ENCODE assay signal across 1 cellular context in the genomic region with DNA sequence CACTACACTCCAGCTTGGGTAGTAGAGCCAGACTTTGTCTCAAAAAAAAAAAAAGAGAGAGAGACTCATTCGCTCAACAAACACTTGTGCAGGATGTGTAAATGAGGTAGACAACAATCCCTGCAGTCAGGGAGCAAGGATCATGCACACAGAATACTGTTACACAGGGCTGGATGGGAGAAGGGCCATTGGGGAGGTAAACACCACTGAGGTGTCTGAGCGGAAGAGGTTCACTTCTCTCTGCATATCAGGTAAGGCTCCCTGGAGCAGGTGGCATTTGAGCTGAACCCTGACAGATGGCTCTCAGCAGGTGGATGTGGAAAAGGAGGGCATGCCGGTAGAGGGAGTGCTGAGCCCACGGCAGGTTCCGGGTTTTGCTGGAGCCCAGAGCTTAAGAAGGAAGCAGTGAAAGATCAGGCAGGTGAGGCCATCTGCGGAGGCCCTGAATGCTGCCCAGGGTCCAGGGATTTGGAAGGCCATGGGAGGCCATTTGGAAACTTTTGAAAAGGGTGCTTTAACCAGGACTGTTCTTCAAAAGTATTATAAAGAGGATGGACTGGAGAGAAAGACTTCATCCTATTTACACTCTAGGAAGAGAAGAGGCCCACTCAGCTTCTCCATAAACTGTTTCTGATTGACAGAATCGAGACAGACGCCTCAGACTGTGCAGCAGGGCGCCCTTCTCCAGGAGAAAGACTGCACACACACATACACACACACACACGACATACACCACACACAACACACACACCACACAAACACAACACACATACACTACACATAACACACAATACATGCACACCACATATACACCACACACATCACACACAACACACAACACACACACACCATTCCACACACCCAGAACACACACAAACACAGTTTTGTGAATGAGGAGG.
TF ChIP-seq lines count a peak whose summit lies in the region.

No MANE protein-coding gene starts in this region.

TF ChIP-seq in HEK293, 187 proteins besides CTCF, POLR2A, EP300 and RAD21 (continued from another document and continues in another):
- TF ChIP-seq, protein P1, sequence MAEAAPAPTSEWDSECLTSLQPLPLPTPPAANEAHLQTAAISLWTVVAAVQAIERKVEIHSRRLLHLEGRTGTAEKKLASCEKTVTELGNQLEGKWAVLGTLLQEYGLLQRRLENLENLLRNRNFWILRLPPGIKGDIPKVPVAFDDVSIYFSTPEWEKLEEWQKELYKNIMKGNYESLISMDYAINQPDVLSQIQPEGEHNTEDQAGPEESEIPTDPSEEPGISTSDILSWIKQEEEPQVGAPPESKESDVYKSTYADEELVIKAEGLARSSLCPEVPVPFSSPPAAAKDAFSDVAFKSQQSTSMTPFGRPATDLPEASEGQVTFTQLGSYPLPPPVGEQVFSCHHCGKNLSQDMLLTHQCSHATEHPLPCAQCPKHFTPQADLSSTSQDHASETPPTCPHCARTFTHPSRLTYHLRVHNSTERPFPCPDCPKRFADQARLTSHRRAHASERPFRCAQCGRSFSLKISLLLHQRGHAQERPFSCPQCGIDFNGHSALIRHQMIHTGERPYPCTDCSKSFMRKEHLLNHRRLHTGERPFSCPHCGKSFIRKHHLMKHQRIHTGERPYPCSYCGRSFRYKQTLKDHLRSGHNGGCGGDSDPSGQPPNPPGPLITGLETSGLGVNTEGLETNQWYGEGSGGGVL (tag by site-specific recombination; IDR thresholded peaks at IDR 0.05), result no peak
- no peak for TF ChIP-seq ZBTB21 (tag by site-specific recombination; IDR thresholded peaks at IDR 0.05)
- TF ChIP-seq, protein P2, sequence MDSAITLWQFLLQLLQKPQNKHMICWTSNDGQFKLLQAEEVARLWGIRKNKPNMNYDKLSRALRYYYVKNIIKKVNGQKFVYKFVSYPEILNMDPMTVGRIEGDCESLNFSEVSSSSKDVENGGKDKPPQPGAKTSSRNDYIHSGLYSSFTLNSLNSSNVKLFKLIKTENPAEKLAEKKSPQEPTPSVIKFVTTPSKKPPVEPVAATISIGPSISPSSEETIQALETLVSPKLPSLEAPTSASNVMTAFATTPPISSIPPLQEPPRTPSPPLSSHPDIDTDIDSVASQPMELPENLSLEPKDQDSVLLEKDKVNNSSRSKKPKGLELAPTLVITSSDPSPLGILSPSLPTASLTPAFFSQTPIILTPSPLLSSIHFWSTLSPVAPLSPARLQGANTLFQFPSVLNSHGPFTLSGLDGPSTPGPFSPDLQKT (IDR thresholded peaks at IDR 0.05; ENCODE audit: borderline replicate concordance, low read depth, low read length), result no peak
- no peak for TF ChIP-seq ZNF174 (tag by site-specific recombination; IDR thresholded peaks at IDR 0.05)
- TF ChIP-seq ZNF175 (tag by site-specific recombination; IDR thresholded peaks at IDR 0.05), result no peak
- TF ChIP-seq ZNF514 (tag by site-specific recombination; IDR thresholded peaks at IDR 0.05), result no peak
- no peak for TF ChIP-seq ZNF501 (tag by site-specific recombination; IDR thresholded peaks at IDR 0.05)
- TF ChIP-seq, protein P3, sequence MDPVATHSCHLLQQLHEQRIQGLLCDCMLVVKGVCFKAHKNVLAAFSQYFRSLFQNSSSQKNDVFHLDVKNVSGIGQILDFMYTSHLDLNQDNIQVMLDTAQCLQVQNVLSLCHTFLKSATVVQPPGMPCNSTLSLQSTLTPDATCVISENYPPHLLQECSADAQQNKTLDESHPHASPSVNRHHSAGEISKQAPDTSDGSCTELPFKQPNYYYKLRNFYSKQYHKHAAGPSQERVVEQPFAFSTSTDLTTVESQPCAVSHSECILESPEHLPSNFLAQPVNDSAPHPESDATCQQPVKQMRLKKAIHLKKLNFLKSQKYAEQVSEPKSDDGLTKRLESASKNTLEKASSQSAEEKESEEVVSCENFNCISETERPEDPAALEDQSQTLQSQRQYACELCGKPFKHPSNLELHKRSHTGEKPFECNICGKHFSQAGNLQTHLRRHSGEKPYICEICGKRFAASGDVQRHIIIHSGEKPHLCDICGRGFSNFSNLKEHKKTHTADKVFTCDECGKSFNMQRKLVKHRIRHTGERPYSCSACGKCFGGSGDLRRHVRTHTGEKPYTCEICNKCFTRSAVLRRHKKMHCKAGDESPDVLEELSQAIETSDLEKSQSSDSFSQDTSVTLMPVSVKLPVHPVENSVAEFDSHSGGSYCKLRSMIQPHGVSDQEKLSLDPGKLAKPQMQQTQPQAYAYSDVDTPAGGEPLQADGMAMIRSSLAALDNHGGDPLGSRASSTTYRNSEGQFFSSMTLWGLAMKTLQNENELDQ (tag by site-specific recombination; IDR thresholded peaks at IDR 0.05; ENCODE audit: low read depth), result no peak
- TF ChIP-seq IKZF3 (tag by site-specific recombination; IDR thresholded peaks at IDR 0.05), result peak; percentile 20; the same call in 1 of the 2 replicates
- TF ChIP-seq, protein P4, sequence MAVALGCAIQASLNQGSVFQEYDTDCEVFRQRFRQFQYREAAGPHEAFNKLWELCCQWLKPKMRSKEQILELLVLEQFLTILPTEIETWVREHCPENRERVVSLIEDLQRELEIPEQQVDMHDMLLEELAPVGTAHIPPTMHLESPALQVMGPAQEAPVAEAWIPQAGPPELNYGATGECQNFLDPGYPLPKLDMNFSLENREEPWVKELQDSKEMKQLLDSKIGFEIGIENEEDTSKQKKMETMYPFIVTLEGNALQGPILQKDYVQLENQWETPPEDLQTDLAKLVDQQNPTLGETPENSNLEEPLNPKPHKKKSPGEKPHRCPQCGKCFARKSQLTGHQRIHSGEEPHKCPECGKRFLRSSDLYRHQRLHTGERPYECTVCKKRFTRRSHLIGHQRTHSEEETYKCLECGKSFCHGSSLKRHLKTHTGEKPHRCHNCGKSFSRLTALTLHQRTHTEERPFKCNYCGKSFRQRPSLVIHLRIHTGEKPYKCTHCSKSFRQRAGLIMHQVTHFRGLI (tag by site-specific recombination; IDR thresholded peaks at IDR 0.05), result no peak
- TF ChIP-seq ZNF596 (tag by site-specific recombination; IDR thresholded peaks at IDR 0.05), result no peak
- TF ChIP-seq ZNF394 (tag by site-specific recombination; IDR thresholded peaks at IDR 0.05; ENCODE audit: borderline replicate concordance), result peak; percentile 34; the same call in 1 of the 2 replicates
- TF ChIP-seq ZNF561 (tag by site-specific recombination; IDR thresholded peaks at IDR 0.05; ENCODE audit: borderline replicate concordance), result 0 out of 2 replicates have a peak, but pooled peaks have one; percentile 22
- no peak for TF ChIP-seq BCL11A (tag by site-specific recombination; IDR thresholded peaks at IDR 0.05; ENCODE audit: low read depth)
- no peak for TF ChIP-seq ZNF548 (tag by site-specific recombination; IDR thresholded peaks at IDR 0.05)
- TF ChIP-seq, protein P5, sequence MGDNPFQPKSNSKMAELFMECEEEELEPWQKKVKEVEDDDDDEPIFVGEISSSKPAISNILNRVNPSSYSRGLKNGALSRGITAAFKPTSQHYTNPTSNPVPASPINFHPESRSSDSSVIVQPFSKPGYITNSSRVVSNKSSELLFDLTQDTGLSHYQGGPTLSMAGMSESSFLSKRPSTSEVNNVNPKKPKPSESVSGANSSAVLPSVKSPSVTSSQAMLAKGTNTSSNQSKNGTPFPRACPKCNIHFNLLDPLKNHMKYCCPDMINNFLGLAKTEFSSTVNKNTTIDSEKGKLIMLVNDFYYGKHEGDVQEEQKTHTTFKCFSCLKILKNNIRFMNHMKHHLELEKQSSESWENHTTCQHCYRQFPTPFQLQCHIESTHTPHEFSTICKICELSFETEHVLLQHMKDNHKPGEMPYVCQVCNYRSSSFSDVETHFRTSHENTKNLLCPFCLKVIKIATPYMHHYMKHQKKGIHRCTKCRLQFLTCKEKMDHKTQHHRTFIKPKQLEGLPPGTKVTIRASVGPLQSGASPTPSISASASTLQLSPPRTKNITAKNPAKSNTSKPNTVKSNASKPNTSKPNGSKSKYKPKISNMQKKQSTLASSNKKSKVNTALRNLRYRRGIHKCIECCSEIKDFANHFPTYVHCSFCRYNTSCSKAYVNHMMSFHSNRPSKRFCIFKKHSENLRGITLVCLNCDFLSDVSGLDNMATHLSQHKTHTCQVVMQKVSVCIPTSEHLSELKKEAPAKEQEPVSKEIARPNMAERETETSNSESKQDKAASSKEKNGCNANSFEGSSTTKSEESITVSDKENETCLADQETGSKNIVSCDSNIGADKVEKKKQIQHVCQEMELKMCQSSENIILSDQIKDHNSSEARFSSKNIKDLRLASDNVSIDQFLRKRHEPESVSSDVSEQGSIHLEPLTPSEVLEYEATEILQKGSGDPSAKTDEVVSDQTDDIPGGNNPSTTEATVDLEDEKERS (tag by site-specific recombination; IDR thresholded peaks at IDR 0.05), result no peak
- TF ChIP-seq ZNF830 (tag by site-specific recombination; IDR thresholded peaks at IDR 0.05; ENCODE audit: low read depth), result no peak
- TF ChIP-seq ZIC2 (tag by site-specific recombination; IDR thresholded peaks at IDR 0.05), result no peak
- TF ChIP-seq, protein P6, sequence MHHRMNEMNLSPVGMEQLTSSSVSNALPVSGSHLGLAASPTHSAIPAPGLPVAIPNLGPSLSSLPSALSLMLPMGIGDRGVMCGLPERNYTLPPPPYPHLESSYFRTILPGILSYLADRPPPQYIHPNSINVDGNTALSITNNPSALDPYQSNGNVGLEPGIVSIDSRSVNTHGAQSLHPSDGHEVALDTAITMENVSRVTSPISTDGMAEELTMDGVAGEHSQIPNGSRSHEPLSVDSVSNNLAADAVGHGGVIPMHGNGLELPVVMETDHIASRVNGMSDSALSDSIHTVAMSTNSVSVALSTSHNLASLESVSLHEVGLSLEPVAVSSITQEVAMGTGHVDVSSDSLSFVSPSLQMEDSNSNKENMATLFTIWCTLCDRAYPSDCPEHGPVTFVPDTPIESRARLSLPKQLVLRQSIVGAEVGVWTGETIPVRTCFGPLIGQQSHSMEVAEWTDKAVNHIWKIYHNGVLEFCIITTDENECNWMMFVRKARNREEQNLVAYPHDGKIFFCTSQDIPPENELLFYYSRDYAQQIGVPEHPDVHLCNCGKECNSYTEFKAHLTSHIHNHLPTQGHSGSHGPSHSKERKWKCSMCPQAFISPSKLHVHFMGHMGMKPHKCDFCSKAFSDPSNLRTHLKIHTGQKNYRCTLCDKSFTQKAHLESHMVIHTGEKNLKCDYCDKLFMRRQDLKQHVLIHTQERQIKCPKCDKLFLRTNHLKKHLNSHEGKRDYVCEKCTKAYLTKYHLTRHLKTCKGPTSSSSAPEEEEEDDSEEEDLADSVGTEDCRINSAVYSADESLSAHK (tag by site-specific recombination; IDR thresholded peaks at IDR 0.05), result no peak
- no peak for TF ChIP-seq ZNF426 (tag by site-specific recombination; IDR thresholded peaks at IDR 0.05)
- no peak for TF ChIP-seq ZNF837 (tag by site-specific recombination; IDR thresholded peaks at IDR 0.05)
- TF ChIP-seq, protein P7, sequence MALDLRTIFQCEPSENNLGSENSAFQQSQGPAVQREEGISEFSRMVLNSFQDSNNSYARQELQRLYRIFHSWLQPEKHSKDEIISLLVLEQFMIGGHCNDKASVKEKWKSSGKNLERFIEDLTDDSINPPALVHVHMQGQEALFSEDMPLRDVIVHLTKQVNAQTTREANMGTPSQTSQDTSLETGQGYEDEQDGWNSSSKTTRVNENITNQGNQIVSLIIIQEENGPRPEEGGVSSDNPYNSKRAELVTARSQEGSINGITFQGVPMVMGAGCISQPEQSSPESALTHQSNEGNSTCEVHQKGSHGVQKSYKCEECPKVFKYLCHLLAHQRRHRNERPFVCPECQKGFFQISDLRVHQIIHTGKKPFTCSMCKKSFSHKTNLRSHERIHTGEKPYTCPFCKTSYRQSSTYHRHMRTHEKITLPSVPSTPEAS (tag by site-specific recombination; IDR thresholded peaks at IDR 0.05), result no peak
- TF ChIP-seq ZNF701 (tag by site-specific recombination; IDR thresholded peaks at IDR 0.05), result no peak
- no peak for TF ChIP-seq ZNF658 (tag by site-specific recombination; IDR thresholded peaks at IDR 0.05)
- TF ChIP-seq ZBTB17 (tag by site-specific recombination; IDR thresholded peaks at IDR 0.05), result peak; percentile 85
- no peak for TF ChIP-seq GLI4 (tag by site-specific recombination; IDR thresholded peaks at IDR 0.05)
- no peak for TF ChIP-seq BCL11B (tag by site-specific recombination; IDR thresholded peaks at IDR 0.05; ENCODE audit: low read depth)
- TF ChIP-seq, protein P8, sequence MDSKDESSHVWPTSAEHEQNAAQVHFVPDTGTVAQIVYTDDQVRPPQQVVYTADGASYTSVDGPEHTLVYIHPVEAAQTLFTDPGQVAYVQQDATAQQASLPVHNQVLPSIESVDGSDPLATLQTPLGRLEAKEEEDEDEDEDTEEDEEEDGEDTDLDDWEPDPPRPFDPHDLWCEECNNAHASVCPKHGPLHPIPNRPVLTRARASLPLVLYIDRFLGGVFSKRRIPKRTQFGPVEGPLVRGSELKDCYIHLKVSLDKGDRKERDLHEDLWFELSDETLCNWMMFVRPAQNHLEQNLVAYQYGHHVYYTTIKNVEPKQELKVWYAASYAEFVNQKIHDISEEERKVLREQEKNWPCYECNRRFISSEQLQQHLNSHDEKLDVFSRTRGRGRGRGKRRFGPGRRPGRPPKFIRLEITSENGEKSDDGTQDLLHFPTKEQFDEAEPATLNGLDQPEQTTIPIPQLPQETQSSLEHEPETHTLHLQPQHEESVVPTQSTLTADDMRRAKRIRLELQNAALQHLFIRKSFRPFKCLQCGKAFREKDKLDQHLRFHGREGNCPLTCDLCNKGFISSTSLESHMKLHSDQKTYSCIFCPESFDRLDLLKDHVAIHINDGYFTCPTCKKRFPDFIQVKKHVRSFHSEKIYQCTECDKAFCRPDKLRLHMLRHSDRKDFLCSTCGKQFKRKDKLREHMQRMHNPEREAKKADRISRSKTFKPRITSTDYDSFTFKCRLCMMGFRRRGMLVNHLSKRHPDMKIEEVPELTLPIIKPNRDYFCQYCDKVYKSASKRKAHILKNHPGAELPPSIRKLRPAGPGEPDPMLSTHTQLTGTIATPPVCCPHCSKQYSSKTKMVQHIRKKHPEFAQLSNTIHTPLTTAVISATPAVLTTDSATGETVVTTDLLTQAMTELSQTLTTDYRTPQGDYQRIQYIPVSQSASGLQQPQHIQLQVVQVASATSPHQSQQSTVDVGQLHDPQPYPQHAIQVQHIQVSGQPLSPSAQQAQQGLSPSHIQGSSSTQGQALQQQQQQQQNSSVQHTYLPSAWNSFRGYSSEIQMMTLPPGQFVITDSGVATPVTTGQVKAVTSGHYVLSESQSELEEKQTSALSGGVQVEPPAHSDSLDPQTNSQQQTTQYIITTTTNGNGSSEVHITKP (tag by site-specific recombination; IDR thresholded peaks at IDR 0.05), result no peak
- no peak for TF ChIP-seq ZNF48 (tag by site-specific recombination; IDR thresholded peaks at IDR 0.05)
- no peak for TF ChIP-seq ZNF292 (tag by site-specific recombination; IDR thresholded peaks at IDR 0.05; ENCODE audit: borderline replicate concordance, low read depth)
- no peak for TF ChIP-seq ZNF621 (tag by site-specific recombination; IDR thresholded peaks at IDR 0.05)
- no peak for TF ChIP-seq ZNF792 (tag by site-specific recombination; IDR thresholded peaks at IDR 0.05)
- TF ChIP-seq ZNF785 (tag by site-specific recombination; IDR thresholded peaks at IDR 0.05), result no peak
- TF ChIP-seq, protein P9, sequence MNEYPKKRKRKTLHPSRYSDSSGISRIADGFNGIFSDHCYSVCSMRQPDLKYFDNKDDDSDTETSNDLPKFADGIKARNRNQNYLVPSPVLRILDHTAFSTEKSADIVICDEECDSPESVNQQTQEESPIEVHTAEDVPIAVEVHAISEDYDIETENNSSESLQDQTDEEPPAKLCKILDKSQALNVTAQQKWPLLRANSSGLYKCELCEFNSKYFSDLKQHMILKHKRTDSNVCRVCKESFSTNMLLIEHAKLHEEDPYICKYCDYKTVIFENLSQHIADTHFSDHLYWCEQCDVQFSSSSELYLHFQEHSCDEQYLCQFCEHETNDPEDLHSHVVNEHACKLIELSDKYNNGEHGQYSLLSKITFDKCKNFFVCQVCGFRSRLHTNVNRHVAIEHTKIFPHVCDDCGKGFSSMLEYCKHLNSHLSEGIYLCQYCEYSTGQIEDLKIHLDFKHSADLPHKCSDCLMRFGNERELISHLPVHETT (tag by site-specific recombination; IDR thresholded peaks at IDR 0.05), result no peak
